In genomic region chr19:1271528-1272422, GRCh38 we compare ENCODE assay signal across 10 cellular contexts. TPM values are rescaled to one million over a fixed set of nuclear protein-coding genes. Genes with fewer than 3 reads are reported as not detected.
DNase-seq lines count a peak whose midpoint lies in the region; ATAC-seq and TF ChIP-seq lines count a peak whose summit lies in the region.
"Had no signal": no experiment of that assay in that cellular context is flagged by ENCODE, and none has a peak within 500 bp of the region (broad histone marks: within the 10 kb centered on the region; RNA-seq: fewer than 3 reads in every experiment).

No MANE protein-coding gene starts in this region.

- peak overlapping the region; percentile 76 for H3K4me2 ChIP-seq in osteoblast (ENCODE audit: insufficient read depth, low read length)

- ATAC-seq in Panc1: no peak
- no peak for ATAC-seq in GM21737 (IDR thresholded peaks at IDR 0.05; ENCODE audit: unreplicated experiment)

- intact Hi-C loops in CD14-positive monocyte (cut with micrococcal nuclease): no loop called here
- intact Hi-C loops in Panc1 (cut with micrococcal nuclease; ENCODE audit: unreplicated experiment): loop anchor here (10.0 kb wide), 1 partner anchor 103 kb away; no protein-coding TSS in a partner anchor

- peak overlapping the region; percentile 96 for H3K9ac ChIP-seq in endocrine pancreas (ENCODE audit: control insufficient read depth, insufficient read depth, low read length)

- H3K4me1 ChIP-seq in Panc1 (ENCODE audit: control insufficient read depth, insufficient read depth, low read length) (peaks cover 33% of the 10 kb centered on the region), endocrine pancreas (ENCODE audit: control insufficient read depth, insufficient read depth, low read length) (no peaks in the 10 kb centered on the region), osteoblast (ENCODE audit: insufficient read depth, low read length) (peaks cover 61% of the 10 kb centered on the region)

- peak overlapping the region in 1 of 2 donors; percentile 31 for H3K4me3 Mint-ChIP-seq in CD14-positive monocyte

- peaks cover 44% of the 10 kb centered on the region for H4K20me1 ChIP-seq in osteoblast (ENCODE audit: insufficient read depth, low read length)

- CTCF ChIA-PET in Panc1 (lab: Charles Lee): no interaction called here

- peaks cover 72% of the 10 kb centered on the region for H3K4me1 Mint-ChIP-seq in CD14-positive monocyte

- POLR2A ChIA-PET in Panc1 (lab: Charles Lee): no interaction called here

- H3K4me3 ChIP-seq in Panc1 (ENCODE audit: low read depth in 2 of 2, low read length in 2 of 2) (no peak overlapping the region), endocrine pancreas (ENCODE audit: control insufficient read depth, insufficient read depth, low read length) (no peak overlapping the region), osteoblast (ENCODE audit: insufficient read depth, low read length) (peak overlapping the region; percentile 75)

- no peaks in the 10 kb centered on the region; the same call in 1 of the 2 replicates for H3K36me3 ChIP-seq in Panc1 (ENCODE audit: control insufficient read depth, insufficient read depth, low read length)
- H3K36me3 ChIP-seq in endocrine pancreas (ENCODE audit: control insufficient read depth, insufficient read depth, low read length): no peaks in the 10 kb centered on the region
- H3K36me3 ChIP-seq in osteoblast (ENCODE audit: insufficient read depth, low read length): peaks cover 47% of the 10 kb centered on the region

- DNase-seq in CD14-positive monocyte (ENCODE audit: low spot score): no peak
- no peak for DNase-seq in Panc1 (ENCODE audit: low read depth, low spot score)
- no peak for DNase-seq in osteoblast (ENCODE audit: insufficient read length, low spot score, missing footprints)
- no peak for DNase-seq in NOMO-1 treated with DMSO at 0.1 percent for 48 hours (lab: John Stamatoyannopoulos, UW; ENCODE audit: unreplicated experiment)
- no peak for DNase-seq in NCI-H226
- DNase-seq in KBM-7: no peak
- DNase-seq: KG1 had no signal

- H3K27ac ChIP-seq in Panc1 (ENCODE audit: low read length): peak overlapping the region; percentile 69
- peak overlapping the region; percentile 94 for H3K27ac ChIP-seq in osteoblast (ENCODE audit: low read depth, low read length)

- H3K27me3 Mint-ChIP-seq in CD14-positive monocyte (ENCODE audit: low read depth in 3 of 3): peaks cover 5 to 10% (median 9%) of the 10 kb centered on the region in 3 donors

- H3K9me3 Mint-ChIP-seq in CD14-positive monocyte: peaks cover 0 to 2% (median 0%) of the 10 kb centered on the region in 7 donors

- H2AFZ ChIP-seq in osteoblast (ENCODE audit: low read length): no peak overlapping the region

- BruUV-seq in Panc1 (replicated peaks; lab: Mats Ljungman, UMichigan): no TSS peak

- H3K27me3 ChIP-seq in Panc1 (ENCODE audit: control insufficient read depth, insufficient read depth, low read length) (no peaks in the 10 kb centered on the region), endocrine pancreas (ENCODE audit: control insufficient read depth, insufficient read depth, low read length) (no peaks in the 10 kb centered on the region), osteoblast (ENCODE audit: insufficient read depth, low read length) (no peaks in the 10 kb centered on the region)

- TF ChIP-seq CTCF in CD14-positive monocyte (IDR thresholded peaks at IDR 0.05): no peak
- no peak for TF ChIP-seq CTCF in Panc1 (IDR thresholded peaks at IDR 0.05)
- TF ChIP-seq CTCF in osteoblast (IDR thresholded peaks at IDR 0.05; ENCODE audit: extremely low read depth, low read depth, low read length): no peak

- H3K9me3 ChIP-seq in Panc1 (ENCODE audit: control insufficient read depth, insufficient read depth, low read depth, low read length): no peaks in the 10 kb centered on the region
- H3K9me3 ChIP-seq in endocrine pancreas (ENCODE audit: control insufficient read depth, low read length): no peaks in the 10 kb centered on the region
- H3K9me3 ChIP-seq in osteoblast (ENCODE audit: low read depth, low read length): no peaks in the 10 kb centered on the region

- peak overlapping the region; percentile 68 to 94 (median 87) for H3K27ac Mint-ChIP-seq in CD14-positive monocyte

- H3K79me2 ChIP-seq in osteoblast (ENCODE audit: insufficient read depth, low read length): peaks cover 63% of the 10 kb centered on the region

- in situ Hi-C loops in Panc1 (cut with HindIII; ENCODE audit: low pct_unique_long_range_greater_than_20kb, low sequenced_read_pairs): no loop called here
- in situ Hi-C loops in KBM-7 (cut with MboI; ENCODE audit: low pct_unique_long_range_greater_than_20kb, low sequenced_read_pairs): no loop called here

- peaks cover 36 to 47% of the 10 kb centered on the region in 2 donors for H3K36me3 Mint-ChIP-seq in CD14-positive monocyte

RNA-seq across cellular contexts. Expression of gene CIRBP, which starts 2.6 kb away (rescaled TPM):
- polyA plus RNA-seq in CD14-positive monocyte: 10 to 100 TPM; 39.6 to 51.1 TPM
- total RNA-seq in Panc1 (2021; ENCODE audit: unreplicated experiment): 66.6 TPM
- polyA plus RNA-seq in Panc1 (2012; ENCODE audit: insufficient read length): 101 TPM
- 300 and 380 TPM in 2 replicates for total RNA-seq in osteoblast

RNA-seq across cellular contexts. Expression of gene FAM174C, which starts 3.6 kb away (rescaled TPM):
- 10 to 100 TPM; 40.0 to 56.2 TPM for polyA plus RNA-seq in CD14-positive monocyte
- total RNA-seq in Panc1 (2021; ENCODE audit: unreplicated experiment): 133 TPM
- polyA plus RNA-seq in Panc1 (2012; ENCODE audit: insufficient read length): 204 TPM
- total RNA-seq in osteoblast: 21.8 and 25.0 TPM in 2 replicates

RNA-seq across cellular contexts. Expression of gene EFNA2, which starts 13.9 kb away (rescaled TPM):
- polyA plus RNA-seq in CD14-positive monocyte: not detected
- total RNA-seq in Panc1 (2021; ENCODE audit: unreplicated experiment): 7.8 TPM
- 5.9 TPM for polyA plus RNA-seq in Panc1 (2012; ENCODE audit: insufficient read length)
- total RNA-seq in osteoblast: not detected in 2 replicates
- polyA plus RNA-seq: lung had no signal

RNA-seq across cellular contexts. Expression of gene MIDN, which starts 23.4 kb away (rescaled TPM):
- 10 to 100 TPM in 1 of 2 donors, 1 to 10 TPM in 1; 5.6 to 11.0 TPM for polyA plus RNA-seq in CD14-positive monocyte
- total RNA-seq in Panc1 (2021; ENCODE audit: unreplicated experiment) (118 TPM), osteoblast (14.4 and 19.9 TPM in 2 replicates)
- polyA plus RNA-seq in Panc1 (2012; ENCODE audit: insufficient read length): 76.9 TPM

RNA-seq across cellular contexts. Expression of gene ATP5F1D, which starts 30.2 kb away (rescaled TPM):
- 100 to 1,000 TPM; 143 to 160 TPM for polyA plus RNA-seq in CD14-positive monocyte
- total RNA-seq in Panc1 (2021; ENCODE audit: unreplicated experiment) (218 TPM), osteoblast (12.4 and 13.8 TPM in 2 replicates)
- 365 TPM for polyA plus RNA-seq in Panc1 (2012; ENCODE audit: insufficient read length)
